Comparison of ENCODE assay signal across 24 cellular contexts in the genomic region with DNA sequence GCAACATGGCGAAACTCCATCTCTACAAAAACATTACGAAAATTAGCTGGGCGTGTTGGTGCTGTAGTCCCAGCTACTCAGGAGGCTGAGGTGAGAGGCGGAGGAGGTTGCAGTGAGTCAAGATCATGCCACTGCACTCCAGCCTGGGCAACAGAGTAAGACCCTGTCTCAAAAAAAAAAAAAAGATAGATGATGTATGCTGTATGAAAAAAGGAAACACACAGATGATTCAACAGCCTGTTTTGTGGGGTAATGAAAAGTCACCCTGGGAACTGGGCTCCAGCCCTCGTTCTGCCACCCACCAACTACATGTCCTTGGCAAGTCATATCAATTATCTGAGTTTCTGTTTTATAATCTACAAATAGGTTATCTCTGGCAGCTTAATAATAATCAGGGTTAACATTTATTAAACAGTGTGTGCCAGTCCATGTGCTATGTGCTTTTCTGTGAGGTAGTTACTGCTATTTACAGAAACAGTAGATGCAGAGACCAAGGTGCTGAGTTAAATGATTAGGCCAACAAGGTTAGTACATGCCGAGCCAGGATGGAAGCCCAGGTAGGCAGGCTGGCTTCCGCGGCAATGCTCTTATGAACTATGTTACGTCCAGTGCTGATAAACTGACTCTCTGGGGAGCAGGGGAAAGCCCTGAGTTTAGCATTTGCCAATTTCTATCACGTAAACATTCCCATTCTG. TPM values are rescaled to one million over a fixed set of nuclear protein-coding genes. Genes with fewer than 3 reads are reported as not detected.
"Had no signal": no experiment of that assay in that cellular context is flagged by ENCODE, and none has a peak within 500 bp of the region (broad histone marks: within the 10 kb centered on the region; RNA-seq: fewer than 3 reads in every experiment).

No MANE protein-coding gene starts in this region.

- H3K9me3 Mint-ChIP-seq: dendritic cell treated with granulocyte-macrophage colony-stimulating factor and Interleukin-4, amounts not matched to agents 40 ng/mL and 50 ng/mL, for 4 days; naive thymus-derived CD4-positive, alpha-beta T cell; nephron progenitor cell; stimulated activated effector memory CD8-positive, alpha-beta T cell treated with anti-CD3 and anti-CD28 coated beads, Interleukin-12 subunit alpha, Interleukin-12 subunit beta, amount 100 ng/mL, for 72 hours had no signal

- H3K4me3 ChIP-seq: esophagus squamous epithelium, hepatocyte, left lung, lung, right atrium auricular region, smooth muscle cell, tibial artery, upper lobe of left lung, uterus had no signal

- FAIRE-seq: colon had no signal

- H3K79me2 ChIP-seq: hepatocyte had no signal

- H3K36me3 Mint-ChIP-seq: naive thymus-derived CD4-positive, alpha-beta T cell; stimulated activated effector memory CD8-positive, alpha-beta T cell treated with anti-CD3 and anti-CD28 coated beads, Interleukin-12 subunit alpha, Interleukin-12 subunit beta, amount 100 ng/mL, for 72 hours had no signal

- ATAC-seq: left lung; naive thymus-derived CD4-positive, alpha-beta T cell; stimulated activated effector memory CD8-positive, alpha-beta T cell treated with anti-CD3 and anti-CD28 coated beads, Interleukin-12 subunit alpha, Interleukin-12 subunit beta, amount 100 ng/mL, for 72 hours; stimulated activated naive CD8-positive, alpha-beta T cell treated with anti-CD3 and anti-CD28 coated beads, Interleukin-15, Interleukin-2, amounts not matched to agents 100 U/mL and 50 U/mL, for 24 hours had no signal

- H3K4me1 Mint-ChIP-seq: naive thymus-derived CD4-positive, alpha-beta T cell; nephron progenitor cell; stimulated activated effector memory CD8-positive, alpha-beta T cell treated with anti-CD3 and anti-CD28 coated beads, Interleukin-12 subunit alpha, Interleukin-12 subunit beta, amount 100 ng/mL, for 72 hours had no signal

- H3K4me1 ChIP-seq: esophagus squamous epithelium, left lung, right atrium auricular region, tibial artery, upper lobe of left lung, uterus had no signal

- H3K4me3 Mint-ChIP-seq: dendritic cell treated with granulocyte-macrophage colony-stimulating factor and Interleukin-4, amounts not matched to agents 40 ng/mL and 50 ng/mL, for 4 days; naive thymus-derived CD4-positive, alpha-beta T cell; nephron progenitor cell; stimulated activated effector memory CD8-positive, alpha-beta T cell treated with anti-CD3 and anti-CD28 coated beads, Interleukin-12 subunit alpha, Interleukin-12 subunit beta, amount 100 ng/mL, for 72 hours had no signal

- DNase-seq: central memory CD4-positive, alpha-beta T cell; esophagus squamous epithelium; foreskin melanocyte; head of caudate nucleus; left lung; mesendoderm; naive thymus-derived CD4-positive, alpha-beta T cell; nephron progenitor cell; stimulated activated CD4-positive, alpha-beta T cell treated with anti-CD3 and anti-CD28 coated beads, Interleukin-2, amount 100 ng/mL, for 48 hours; stimulated activated naive CD8-positive, alpha-beta T cell treated with anti-CD3 and anti-CD28 coated beads, Interleukin-15, Interleukin-2, amounts not matched to agents 100 U/mL and 50 U/mL, for 24 hours; upper lobe of left lung; uterus had no signal

- H3K27ac ChIP-seq: esophagus squamous epithelium, hepatocyte, left lung, neutrophil, right atrium auricular region, tibial artery, upper lobe of left lung, uterus had no signal

- H2AFZ ChIP-seq: hepatocyte had no signal

- H3K27ac Mint-ChIP-seq: dendritic cell treated with granulocyte-macrophage colony-stimulating factor and Interleukin-4, amounts not matched to agents 40 ng/mL and 50 ng/mL, for 4 days; naive thymus-derived CD4-positive, alpha-beta T cell; nephron progenitor cell; stimulated activated effector memory CD8-positive, alpha-beta T cell treated with anti-CD3 and anti-CD28 coated beads, Interleukin-12 subunit alpha, Interleukin-12 subunit beta, amount 100 ng/mL, for 72 hours had no signal

- H3K36me3 ChIP-seq: esophagus squamous epithelium, left lung, neutrophil, right atrium auricular region, tibial artery, upper lobe of left lung, uterus had no signal

- H3K27me3 ChIP-seq: esophagus squamous epithelium, hepatocyte, left lung, neutrophil, right atrium auricular region, tibial artery, upper lobe of left lung, uterus had no signal

- H3K9me3 ChIP-seq: esophagus squamous epithelium, left lung, neutrophil, right atrium auricular region, tibial artery, upper lobe of left lung, uterus had no signal

- H3K4me2 ChIP-seq: hepatocyte, smooth muscle cell had no signal

RNA-seq across cellular contexts. Expression of a gene that starts 1.1 kb away (rescaled TPM):
- total RNA-seq: epithelial cell of proximal tubule; esophagus squamous epithelium; left lung; naive thymus-derived CD4-positive, alpha-beta T cell; osteoblast; right atrium auricular region; smooth muscle cell; temporal lobe; upper lobe of left lung; uterus had no signal
- polyA plus RNA-seq: lung; naive thymus-derived CD4-positive, alpha-beta T cell; smooth muscle cell had no signal

RNA-seq across cellular contexts. Expression of a gene that starts 50.7 kb away (rescaled TPM):
- total RNA-seq: epithelial cell of proximal tubule, osteoblast had no signal
- polyA plus RNA-seq: naive thymus-derived CD4-positive, alpha-beta T cell had no signal

RNA-seq across cellular contexts. Expression of a gene that starts 57.3 kb away (rescaled TPM):
- total RNA-seq: epithelial cell of proximal tubule had no signal
- polyA plus RNA-seq: naive thymus-derived CD4-positive, alpha-beta T cell had no signal
